2 cellular contexts compared by ENCODE assay signal in the genomic region with DNA sequence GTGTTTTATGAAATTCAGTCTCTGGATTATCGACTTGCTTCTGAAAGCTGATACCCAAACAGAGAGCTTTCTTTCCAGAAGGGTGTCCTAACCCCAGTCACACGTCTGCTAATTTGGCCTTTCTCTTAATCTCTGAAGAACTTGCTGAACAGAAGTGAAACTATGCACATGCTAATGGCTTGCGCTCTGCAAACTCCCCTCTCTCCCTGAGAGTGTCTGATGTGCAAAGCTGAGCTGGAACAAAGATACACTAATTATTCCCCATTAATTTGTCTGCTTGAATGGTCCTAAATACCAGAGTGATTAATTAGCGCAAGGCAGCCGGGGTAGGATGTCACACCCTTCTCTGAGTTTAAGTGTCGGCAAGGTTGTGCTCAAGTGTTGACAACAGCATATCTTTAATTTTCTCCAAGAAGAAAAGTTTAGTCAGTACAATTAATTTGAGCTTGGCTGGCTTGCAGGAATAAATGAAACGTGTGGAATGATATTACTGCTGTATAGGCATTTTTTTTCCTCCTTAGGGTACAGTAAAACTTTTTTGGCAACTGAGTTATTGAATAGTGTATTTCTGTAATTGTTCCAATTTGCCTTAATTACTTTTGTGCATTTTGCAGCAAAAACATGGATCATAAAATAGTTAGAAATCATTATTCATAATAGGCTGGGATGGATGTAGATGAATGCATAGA.
TF ChIP-seq lines count a peak whose summit lies in the region.

No MANE protein-coding gene starts in this region.

TF ChIP-seq in WTC11, 78 proteins besides CTCF, POLR2A, EP300 and RAD21:
- TF ChIP-seq, protein P1, sequence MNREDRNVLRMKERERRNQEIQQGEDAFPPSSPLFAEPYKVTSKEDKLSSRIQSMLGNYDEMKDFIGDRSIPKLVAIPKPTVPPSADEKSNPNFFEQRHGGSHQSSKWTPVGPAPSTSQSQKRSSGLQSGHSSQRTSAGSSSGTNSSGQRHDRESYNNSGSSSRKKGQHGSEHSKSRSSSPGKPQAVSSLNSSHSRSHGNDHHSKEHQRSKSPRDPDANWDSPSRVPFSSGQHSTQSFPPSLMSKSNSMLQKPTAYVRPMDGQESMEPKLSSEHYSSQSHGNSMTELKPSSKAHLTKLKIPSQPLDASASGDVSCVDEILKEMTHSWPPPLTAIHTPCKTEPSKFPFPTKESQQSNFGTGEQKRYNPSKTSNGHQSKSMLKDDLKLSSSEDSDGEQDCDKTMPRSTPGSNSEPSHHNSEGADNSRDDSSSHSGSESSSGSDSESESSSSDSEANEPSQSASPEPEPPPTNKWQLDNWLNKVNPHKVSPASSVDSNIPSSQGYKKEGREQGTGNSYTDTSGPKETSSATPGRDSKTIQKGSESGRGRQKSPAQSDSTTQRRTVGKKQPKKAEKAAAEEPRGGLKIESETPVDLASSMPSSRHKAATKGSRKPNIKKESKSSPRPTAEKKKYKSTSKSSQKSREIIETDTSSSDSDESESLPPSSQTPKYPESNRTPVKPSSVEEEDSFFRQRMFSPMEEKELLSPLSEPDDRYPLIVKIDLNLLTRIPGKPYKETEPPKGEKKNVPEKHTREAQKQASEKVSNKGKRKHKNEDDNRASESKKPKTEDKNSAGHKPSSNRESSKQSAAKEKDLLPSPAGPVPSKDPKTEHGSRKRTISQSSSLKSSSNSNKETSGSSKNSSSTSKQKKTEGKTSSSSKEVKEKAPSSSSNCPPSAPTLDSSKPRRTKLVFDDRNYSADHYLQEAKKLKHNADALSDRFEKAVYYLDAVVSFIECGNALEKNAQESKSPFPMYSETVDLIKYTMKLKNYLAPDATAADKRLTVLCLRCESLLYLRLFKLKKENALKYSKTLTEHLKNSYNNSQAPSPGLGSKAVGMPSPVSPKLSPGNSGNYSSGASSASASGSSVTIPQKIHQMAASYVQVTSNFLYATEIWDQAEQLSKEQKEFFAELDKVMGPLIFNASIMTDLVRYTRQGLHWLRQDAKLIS (CRISPR knock-in tag; IDR thresholded peaks at IDR 0.05; ENCODE audit: borderline replicate concordance), result no peak
- TF ChIP-seq, protein P2, sequence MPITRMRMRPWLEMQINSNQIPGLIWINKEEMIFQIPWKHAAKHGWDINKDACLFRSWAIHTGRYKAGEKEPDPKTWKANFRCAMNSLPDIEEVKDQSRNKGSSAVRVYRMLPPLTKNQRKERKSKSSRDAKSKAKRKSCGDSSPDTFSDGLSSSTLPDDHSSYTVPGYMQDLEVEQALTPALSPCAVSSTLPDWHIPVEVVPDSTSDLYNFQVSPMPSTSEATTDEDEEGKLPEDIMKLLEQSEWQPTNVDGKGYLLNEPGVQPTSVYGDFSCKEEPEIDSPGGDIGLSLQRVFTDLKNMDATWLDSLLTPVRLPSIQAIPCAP (CRISPR knock-in tag; IDR thresholded peaks at IDR 0.05), result no peak
- no peak for TF ChIP-seq USF1 (CRISPR knock-in tag; IDR thresholded peaks at IDR 0.05)
- TF ChIP-seq E2F1 (CRISPR knock-in tag; IDR thresholded peaks at IDR 0.05), result no peak
- no peak for TF ChIP-seq FOXK1 (CRISPR knock-in tag; IDR thresholded peaks at IDR 0.05)
- no peak for TF ChIP-seq ELF4 (CRISPR knock-in tag; IDR thresholded peaks at IDR 0.05; ENCODE audit: low read depth)
- TF ChIP-seq ESRRA (CRISPR knock-in tag; IDR thresholded peaks at IDR 0.05; ENCODE audit: borderline replicate concordance), result no peak
- TF ChIP-seq ZNF317 (CRISPR knock-in tag; IDR thresholded peaks at IDR 0.05; ENCODE audit: borderline replicate concordance, low read depth), result no peak
- no peak for TF ChIP-seq RELA (CRISPR knock-in tag; IDR thresholded peaks at IDR 0.05; ENCODE audit: borderline replicate concordance)
- no peak for TF ChIP-seq ZNF416 (CRISPR knock-in tag; IDR thresholded peaks at IDR 0.05)
- TF ChIP-seq ZMAT4 (CRISPR knock-in tag; IDR thresholded peaks at IDR 0.05), result no peak
- TF ChIP-seq NR1H2 (CRISPR knock-in tag; IDR thresholded peaks at IDR 0.05), result no peak
- TF ChIP-seq ZNF281 (CRISPR knock-in tag; IDR thresholded peaks at IDR 0.05), result no peak

TF ChIP-seq in HEK293T, 16 proteins besides CTCF, POLR2A, EP300 and RAD21 (continued from another document):
- TF ChIP-seq ELF4 (IDR thresholded peaks at IDR 0.05), result no peak
- no peak for TF ChIP-seq SUZ12 (IDR thresholded peaks at IDR 0.05)
- no peak for TF ChIP-seq PKNOX1 (IDR thresholded peaks at IDR 0.05)
- no peak for TF ChIP-seq CTBP1 (IDR thresholded peaks at IDR 0.05; ENCODE audit: borderline replicate concordance)
- no peak for TF ChIP-seq L3MBTL2 (conservative IDR thresholded peaks at IDR 0.05)
- TF ChIP-seq FOXM1 (IDR thresholded peaks at IDR 0.05; ENCODE audit: borderline replicate concordance), result no peak
- TF ChIP-seq BHLHE40 (IDR thresholded peaks at IDR 0.05; ENCODE audit: borderline replicate concordance), result no peak
- TF ChIP-seq FOXK2 (IDR thresholded peaks at IDR 0.05), result no peak
- no peak for TF ChIP-seq LEF1 (IDR thresholded peaks at IDR 0.05; ENCODE audit: borderline replicate concordance)
- no peak for TF ChIP-seq NFRKB (IDR thresholded peaks at IDR 0.05)
- TF ChIP-seq ZNF384 (IDR thresholded peaks at IDR 0.05), result no peak
- TF ChIP-seq TARDBP (IDR thresholded peaks at IDR 0.05), result no peak
